In the genomic region with DNA sequence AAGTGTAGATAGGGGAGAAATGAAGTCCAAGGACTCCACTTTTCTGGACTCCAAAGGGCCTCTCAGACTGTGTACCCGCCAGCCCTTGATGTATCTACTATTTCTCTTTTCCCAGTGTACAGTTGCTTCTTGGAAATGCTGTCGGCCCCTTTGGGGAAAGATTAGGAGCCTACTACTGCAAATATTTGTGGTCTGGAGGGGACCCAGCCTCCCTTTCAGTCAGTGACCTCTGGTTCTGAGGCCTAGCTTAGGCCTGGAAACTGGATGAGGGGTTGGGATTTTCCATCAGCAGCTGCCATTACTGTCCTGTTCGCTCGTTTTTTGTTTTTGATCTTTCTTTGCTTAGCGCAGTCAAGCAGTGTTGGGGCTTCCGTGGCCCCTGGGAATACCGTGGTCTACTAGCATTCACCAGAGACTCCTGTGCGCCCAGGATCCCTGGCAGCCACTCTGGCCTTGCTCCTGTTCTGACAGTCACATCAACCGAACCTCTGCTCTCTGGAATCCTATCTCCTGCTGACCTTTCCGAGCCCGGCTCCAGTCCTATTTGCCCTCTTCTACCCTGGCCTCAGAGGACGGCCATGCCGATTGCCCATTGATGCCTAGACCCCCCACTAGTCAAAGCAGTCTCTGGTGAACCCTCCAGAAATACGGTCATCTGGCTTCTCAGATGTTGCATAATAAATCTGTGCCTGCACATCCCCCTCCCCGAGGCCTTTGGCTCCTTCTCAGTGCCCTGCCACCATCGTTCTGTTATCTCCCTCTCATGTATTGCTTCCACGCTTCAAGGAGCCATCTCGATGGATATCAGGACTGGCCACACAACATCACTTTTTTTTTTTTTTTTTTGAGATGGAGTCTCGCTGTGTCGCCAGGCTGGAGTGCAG, we compare ENCODE assay signal across 13 cellular contexts. TPM values are rescaled to one million over a fixed set of nuclear protein-coding genes. Genes with fewer than 3 reads are reported as not detected.
DNase-seq lines count a peak whose midpoint lies in the region; ATAC-seq and TF ChIP-seq lines count a peak whose summit lies in the region.
"Had no signal": no experiment of that assay in that cellular context is flagged by ENCODE, and none has a peak within 500 bp of the region (broad histone marks: within the 10 kb centered on the region; RNA-seq: fewer than 3 reads in every experiment).

No MANE protein-coding gene starts in this region.

- no peaks in the 10 kb centered on the region; the same call in none of the 2 replicates for H4K20me1 ChIP-seq in IMR-90 (ENCODE audit: insufficient read depth, low read length)

- no peak overlapping the region for H2BK20ac ChIP-seq in IMR-90 (ENCODE audit: low read depth, low read length)

- H3K4me1 ChIP-seq in CD4-positive, CD25-positive, alpha-beta regulatory T cell (ENCODE audit: control insufficient read depth, insufficient read depth, low read length, poor library complexity, severe bottlenecking): peaks cover 5% of the 10 kb centered on the region
- H3K4me1 ChIP-seq in IMR-90 (ENCODE audit: control insufficient read depth, insufficient read depth, low read length) (peaks cover 3% of the 10 kb centered on the region), mesendoderm (ENCODE audit: control insufficient read depth, low read depth, low read length) (no peaks in the 10 kb centered on the region)

- no peak overlapping the region for H2AK5ac ChIP-seq in IMR-90 (ENCODE audit: low read depth, low read length)
- no peak overlapping the region for H2AK5ac ChIP-seq in mesendoderm (ENCODE audit: low read length)

- peaks cover 4 to 21% (median 10%) of the 10 kb centered on the region in 4 donors for H3K4me1 Mint-ChIP-seq in CD4-positive, CD25-positive, alpha-beta regulatory T cell
- H3K4me1 Mint-ChIP-seq in central memory CD8-positive, alpha-beta T cell: peaks cover 21% of the 10 kb centered on the region
- H3K4me1 Mint-ChIP-seq in nephron: peaks cover 18% of the 10 kb centered on the region

- peaks cover 4% of the 10 kb centered on the region for H3K27me3 Mint-ChIP-seq in CD4-positive, CD25-positive, alpha-beta regulatory T cell
- H3K27me3 Mint-ChIP-seq in central memory CD8-positive, alpha-beta T cell: no peaks in the 10 kb centered on the region
- H3K27me3 Mint-ChIP-seq in nephron (ENCODE audit: low read depth): peaks cover 1% of the 10 kb centered on the region

- dilution Hi-C loops in IMR-90 (cut with HindIII; ENCODE audit: low sequenced_read_pairs, unreplicated experiment): no loop called here

- H4K5ac ChIP-seq in IMR-90 (ENCODE audit: low read depth, low read length) (no peak overlapping the region), mesendoderm (ENCODE audit: low read length) (no peak overlapping the region)

- POLR2A ChIA-PET in IMR-90 (lab: Charles Lee; ENCODE audit: unreplicated experiment): no interaction called here

- no peak overlapping the region for H2AK9ac ChIP-seq in IMR-90 (replicated peaks; ENCODE audit: low read depth, low read length, poor library complexity)

- H2BK15ac ChIP-seq in IMR-90 (ENCODE audit: low read depth, low read length) (no peak overlapping the region), mesendoderm (replicated peaks; ENCODE audit: low read depth) (no peak overlapping the region)

- intact Hi-C loops in IMR-90 (cut with micrococcal nuclease): no loop called here

- no peak for TF ChIP-seq POLR2A in IMR-90 (IDR thresholded peaks at IDR 0.05; ENCODE audit: low read depth, low read length)

- H3K4me2 ChIP-seq in IMR-90 (ENCODE audit: low read depth, low read length) (no peak overlapping the region), mesendoderm (ENCODE audit: low read length) (no peak overlapping the region)

- in situ Hi-C loops in IMR-90 (cut with MboI; ENCODE audit: low sequenced_read_pairs): no loop called here

- DNase-seq in CD4-positive, CD25-positive, alpha-beta regulatory T cell: no peak
- DNase-seq in IMR-90 (no peak), NCI-H345 treated with DMSO at 0.1 percent for 48 hours (lab: John Stamatoyannopoulos, UW; ENCODE audit: unreplicated experiment) (no peak), NCI-H187 treated with DMSO at 0.1 percent for 48 hours (lab: John Stamatoyannopoulos, UW) (no peak), mesendoderm (no peak)
- no peak for DNase-seq in central memory CD8-positive, alpha-beta T cell (ENCODE audit: low spot score in 2 of 2)
- DNase-seq in stimulated activated CD4-positive, alpha-beta T cell treated with anti-CD3 and anti-CD28 coated beads, Interleukin-4, amount 100 ng/mL, for 1 hour: no peak
- DNase-seq: NCI-H2081; stimulated activated naive CD4-positive, alpha-beta T cell; SW 1271 had no signal

- no peak for TF ChIP-seq RAD21 in IMR-90 (IDR thresholded peaks at IDR 0.05; ENCODE audit: low read length)

- H3K79me1 ChIP-seq in IMR-90 (ENCODE audit: low read depth in 1 of 2, low read length in 2 of 2): peaks cover 0 to 14% of the 10 kb centered on the region in 2 experiments; a peak in 1 of 4 replicates
- peaks cover 2% of the 10 kb centered on the region for H3K79me1 ChIP-seq in mesendoderm (ENCODE audit: low read length)

- H3K36me3 Mint-ChIP-seq in CD4-positive, CD25-positive, alpha-beta regulatory T cell: no peaks in the 10 kb centered on the region
- peaks cover 20% of the 10 kb centered on the region for H3K36me3 Mint-ChIP-seq in central memory CD8-positive, alpha-beta T cell (ENCODE audit: insufficient read depth)
- peaks cover 9% of the 10 kb centered on the region for H3K36me3 Mint-ChIP-seq in nephron (ENCODE audit: low read depth)

- peaks cover 6% of the 10 kb centered on the region; the same call in 1 of the 2 replicates for H3K9me1 ChIP-seq in IMR-90 (ENCODE audit: insufficient read depth, low read length)

- H3K79me2 ChIP-seq in mesendoderm (ENCODE audit: control insufficient read depth, insufficient read depth, low read length): peaks cover 9% of the 10 kb centered on the region

- peaks cover 0 to 2% (median 0%) of the 10 kb centered on the region in 7 donors for H3K9me3 Mint-ChIP-seq in CD4-positive, CD25-positive, alpha-beta regulatory T cell
- H3K9me3 Mint-ChIP-seq in central memory CD8-positive, alpha-beta T cell: no peaks in the 10 kb centered on the region
- H3K9me3 Mint-ChIP-seq in nephron: no peaks in the 10 kb centered on the region

- H2BK5ac ChIP-seq in IMR-90 (ENCODE audit: low read depth, low read length, poor library complexity, severe bottlenecking): no peak overlapping the region
- H2BK5ac ChIP-seq in mesendoderm (ENCODE audit: low read length): no peak overlapping the region

- H3K9ac ChIP-seq in IMR-90 (ENCODE audit: low read depth, low read length): no peak overlapping the region
- no peak overlapping the region for H3K9ac ChIP-seq in mesendoderm (ENCODE audit: low read length)

- CTCF ChIA-PET in IMR-90 (lab: Yijun Ruan, JAX): no interaction called here

- 92% methylated on average over 10 of the region's 20 CpGs; no CpG with 5 or more reads in 1 of the 2 experiments for WGBS in IMR-90 (ENCODE audit: extremely low coverage in 2 of 2, insufficient read length in 1 of 2), 2 experiments
- no CpG with 5 or more reads among the region's 20 CpGs for WGBS in mesendoderm (ENCODE audit: extremely low coverage, insufficient coverage, low lambda C conversion rate)

- H3K56ac ChIP-seq in IMR-90 (ENCODE audit: extremely low read depth, insufficient read depth, low read length) (no peak overlapping the region), mesendoderm (ENCODE audit: low read length) (no peak overlapping the region)

- ATAC-seq in CD4-positive, CD25-positive, alpha-beta regulatory T cell (ENCODE audit: low read depth in 2 of 2): no peak
- ATAC-seq in IMR-90 (ENCODE audit: low read depth): no peak
- no peak for ATAC-seq in central memory CD8-positive, alpha-beta T cell (replicated peaks; ENCODE audit: extremely low read depth, poor library complexity, severe bottlenecking)

- H4K8ac ChIP-seq in IMR-90 (ENCODE audit: low read depth in 2 of 2, low read length in 2 of 2) (no peak overlapping the region), mesendoderm (ENCODE audit: low read depth, low read length) (no peak overlapping the region)

- TF ChIP-seq CTCF in IMR-90 (conservative IDR thresholded peaks at IDR 0.05; ENCODE audit: low read depth, low read length): no peak
- no peak for TF ChIP-seq CTCF in nephron (IDR thresholded peaks at IDR 0.05; ENCODE audit: unreplicated experiment in 3 of 3)

- no peak overlapping the region for H4K91ac ChIP-seq in IMR-90 (ENCODE audit: insufficient read depth, low read depth, low read length)

- no peak overlapping the region for H3K23ac ChIP-seq in IMR-90 (ENCODE audit: low read depth, low read length)
- no peak overlapping the region for H3K23ac ChIP-seq in mesendoderm (ENCODE audit: low read length)

- peaks cover 14% of the 10 kb centered on the region for H3K36me3 ChIP-seq in CD4-positive, CD25-positive, alpha-beta regulatory T cell (ENCODE audit: control insufficient read depth, insufficient read depth, low read length)
- H3K36me3 ChIP-seq in IMR-90 (ENCODE audit: control insufficient read depth, insufficient read depth, low read length) (peaks cover 10% of the 10 kb centered on the region; the same call in 1 of the 2 replicates), mesendoderm (ENCODE audit: control insufficient read depth, insufficient read depth, low read length) (peaks cover 2% of the 10 kb centered on the region)

- no peak overlapping the region for H3K14ac ChIP-seq in IMR-90 (replicated peaks; ENCODE audit: low read depth, low read length)

- H3K27ac ChIP-seq in CD4-positive, CD25-positive, alpha-beta regulatory T cell (ENCODE audit: insufficient read depth, low read length, poor library complexity, severe bottlenecking): no peak overlapping the region
- H3K27ac ChIP-seq in IMR-90 (ENCODE audit: insufficient read depth, low read length): no peak overlapping the region
- no peak overlapping the region for H3K27ac ChIP-seq in mesendoderm (ENCODE audit: low read depth, low read length)

- BruUV-seq in IMR-90 (replicated peaks; lab: Mats Ljungman, UMichigan): no TSS peak

- H3K18ac ChIP-seq in IMR-90 (ENCODE audit: low read depth, low read length): no peak overlapping the region
- no peak overlapping the region for H3K18ac ChIP-seq in mesendoderm (ENCODE audit: low read length)

- H2AFZ ChIP-seq in IMR-90 (replicated peaks; ENCODE audit: low read length, poor library complexity): peak overlapping the region; percentile 63

- peak overlapping the region in 1 of 3 donors; percentile 43 for H3K27ac Mint-ChIP-seq in CD4-positive, CD25-positive, alpha-beta regulatory T cell
- H3K27ac Mint-ChIP-seq in central memory CD8-positive, alpha-beta T cell (ENCODE audit: low read depth): peak overlapping the region; percentile 70
- H3K27ac Mint-ChIP-seq in nephron: peak overlapping the region in 1 of 3 experiments; percentile 70

- no peaks in the 10 kb centered on the region for H3K27me3 ChIP-seq in CD4-positive, CD25-positive, alpha-beta regulatory T cell (ENCODE audit: control insufficient read depth, insufficient read depth, low read length)
- H3K27me3 ChIP-seq in IMR-90 (ENCODE audit: control insufficient read depth, insufficient read depth, low read length) (no peaks in the 10 kb centered on the region; the same call in 1 of the 2 replicates), mesendoderm (ENCODE audit: insufficient read depth, low read length, poor library complexity) (no peaks in the 10 kb centered on the region)
- H3K27me3 ChIP-seq: body of pancreas, heart left ventricle had no signal

- no peak overlapping the region for H3K4me3 ChIP-seq in CD4-positive, CD25-positive, alpha-beta regulatory T cell (ENCODE audit: low read depth, low read length)
- H3K4me3 ChIP-seq in IMR-90 (ENCODE audit: insufficient read depth, low read depth, low read length) (no peak overlapping the region), mesendoderm (ENCODE audit: low read length) (no peak overlapping the region)
- H3K4me3 ChIP-seq: body of pancreas had no signal

- H3K4ac ChIP-seq in IMR-90 (ENCODE audit: low read depth, low read length) (no peak overlapping the region), mesendoderm (ENCODE audit: low read depth, low read length) (no peak overlapping the region)

- H3K4me3 Mint-ChIP-seq in CD4-positive, CD25-positive, alpha-beta regulatory T cell: peak overlapping the region; percentile 52 to 98 (median 91)
- peak overlapping the region; percentile 98 for H3K4me3 Mint-ChIP-seq in central memory CD8-positive, alpha-beta T cell
- peak overlapping the region; percentile 96 to 99 (median 98) for H3K4me3 Mint-ChIP-seq in nephron

- H2BK120ac ChIP-seq in IMR-90 (ENCODE audit: low read depth, low read length) (no peak overlapping the region), mesendoderm (ENCODE audit: low read depth, low read length) (no peak overlapping the region)

- no peaks in the 10 kb centered on the region for H3K9me3 ChIP-seq in CD4-positive, CD25-positive, alpha-beta regulatory T cell (ENCODE audit: control insufficient read depth in 2 of 2, low read length in 2 of 2)
- no peaks in the 10 kb centered on the region for H3K9me3 ChIP-seq in IMR-90 (ENCODE audit: control insufficient read depth, insufficient read depth, low read length)
- H3K9me3 ChIP-seq: body of pancreas, heart left ventricle had no signal

RNA-seq across cellular contexts. Expression of gene RRP7A, which starts 1.3 kb away (rescaled TPM):
- 56.0 TPM for total RNA-seq in CD4-positive, CD25-positive, alpha-beta regulatory T cell
- polyA plus RNA-seq in CD4-positive, CD25-positive, alpha-beta regulatory T cell: 10 to 100 TPM; 29.8 to 50.6 (median 45.2) TPM
- total RNA-seq in IMR-90 (2012; rRNA removed): 25.5 and 32.5 TPM in 2 replicates
- 29.2 and 30.8 TPM in 2 replicates for polyA plus RNA-seq in IMR-90 (2012; rRNA removed)
- 24.3 and 29.8 TPM in 2 replicates for polyA plus RNA-seq in IMR-90 (2012; cell fraction: cytosol; rRNA removed)
- polyA plus RNA-seq in IMR-90 (2012; cell fraction: nucleus; rRNA removed; ENCODE audit: low replicate concordance): 16.2 and 24.1 TPM in 2 replicates
- polyA plus RNA-seq in mesendoderm (2013, experiment 1 of 2): 40.6 TPM
- 40.6 TPM for polyA plus RNA-seq in mesendoderm (2013, experiment 2 of 2)

RNA-seq across cellular contexts. Expression of gene SERHL2, which starts 32.9 kb away (rescaled TPM):
- total RNA-seq in CD4-positive, CD25-positive, alpha-beta regulatory T cell: not detected
- under 1 TPM in 3 of 4 donors, not detected in 1; 0.41 to 0.76 (median 0.50) TPM for polyA plus RNA-seq in CD4-positive, CD25-positive, alpha-beta regulatory T cell
- total RNA-seq in IMR-90 (2012; rRNA removed): 3.9 and 5.0 TPM in 2 replicates
- 4.5 and 5.6 TPM in 2 replicates for polyA plus RNA-seq in IMR-90 (2012; rRNA removed)
- polyA plus RNA-seq in IMR-90 (2012; cell fraction: cytosol; rRNA removed): 2.5 and 4.1 TPM in 2 replicates
- polyA plus RNA-seq in IMR-90 (2012; cell fraction: nucleus; rRNA removed; ENCODE audit: low replicate concordance): 5.6 and 7.3 TPM in 2 replicates
- polyA plus RNA-seq in mesendoderm (2013, experiment 1 of 2): 1.5 TPM
- 1.2 TPM for polyA plus RNA-seq in mesendoderm (2013, experiment 2 of 2)
